9 cellular contexts compared by ENCODE assay signal in genomic region chr17:50297407-50297865, GRCh38. TPM values are rescaled to one million over a fixed set of nuclear protein-coding genes. Genes with fewer than 3 reads are reported as not detected.
DNase-seq lines count a peak whose midpoint lies in the region; ATAC-seq and TF ChIP-seq lines count a peak whose summit lies in the region.
"Had no signal": no experiment of that assay in that cellular context is flagged by ENCODE, and none has a peak within 500 bp of the region (broad histone marks: within the 10 kb centered on the region; RNA-seq: fewer than 3 reads in every experiment).

No MANE protein-coding gene starts in this region.

- peak overlapping the region; percentile 50 for H2AFZ ChIP-seq in HCT116 (ENCODE audit: low read depth, low read length, poor library complexity, severe bottlenecking)

- H3K27ac ChIP-seq in HCT116 (ENCODE audit: low read depth, low read length) = no peak overlapping the region
- no peak overlapping the region for H3K27ac ChIP-seq in mesendoderm (ENCODE audit: low read depth, low read length)

- no peak for TF ChIP-seq POLR2A in HCT116 (IDR thresholded peaks at IDR 0.05; ENCODE audit: borderline replicate concordance, extremely low read depth, insufficient read depth, insufficient read length)

- H3K4me2 ChIP-seq in HCT116 (ENCODE audit: low read length) (no peak overlapping the region), mesendoderm (ENCODE audit: low read length) (no peak overlapping the region)

- no peaks in the 10 kb centered on the region for H3K36me3 ChIP-seq in HCT116 (ENCODE audit: control insufficient read depth in 1 of 2, insufficient read depth in 2 of 2, low read length in 2 of 2)
- H3K36me3 ChIP-seq in mesendoderm (ENCODE audit: control insufficient read depth, insufficient read depth, low read length) = no peaks in the 10 kb centered on the region

- peak; percentile 99 for ATAC-seq in HCT116
- ATAC-seq in HG03342 (IDR thresholded peaks at IDR 0.05; ENCODE audit: unreplicated experiment) = no peak

- no peak overlapping the region for H3K56ac ChIP-seq in mesendoderm (ENCODE audit: low read length)

- no peak overlapping the region for H3K4me3 Mint-ChIP-seq in activated CD4-positive, alpha-beta memory T cell treated with anti-CD3 and anti-CD28 coated beads for 36 hours

- RAD21 ChIA-PET in HCT116 (lab: Charles Lee; ENCODE audit: low non-redundant PET in 1 of 2, low total read pairs in 2 of 2, uncharacterized antibody in 2 of 2, unreplicated experiment in 2 of 2) = interaction anchor here (1.2 to 3.9 kb wide), 5 partner anchors 17 to 128 kb away, joined by 4 to 28 read pairs (median 9); partner anchors contain the start of gene TMEM92 (in 1 of the 2)

- H3K27me3 Mint-ChIP-seq in activated CD4-positive, alpha-beta memory T cell treated with anti-CD3 and anti-CD28 coated beads for 36 hours = peaks cover 15% of the 10 kb centered on the region

- H3K4ac ChIP-seq in mesendoderm (ENCODE audit: low read depth, low read length) = no peak overlapping the region

- DNase-seq in C1 segment of cervical spinal cord (lab: John Stamatoyannopoulos, UW) = peak in 13 of 14 donors; percentile 2 to 52 (median 15)
- DNase-seq in HCT116 (ENCODE audit: low read depth, low spot score) = peak; percentile 80
- DNase-seq in NCI-H748 treated with DMSO at 0.1 percent for 48 hours (lab: John Stamatoyannopoulos, UW) = peak; percentile 47
- DNase-seq in activated CD4-positive, alpha-beta memory T cell treated with anti-CD3 and anti-CD28 coated beads for 36 hours = peak; percentile 90
- DNase-seq in ecto neural progenitor cell (ENCODE audit: low spot score) = peak; percentile 93
- DNase-seq in mesendoderm = peak; percentile 63
- DNase-seq in stimulated activated CD8-positive, alpha-beta memory T cell treated with anti-CD3 and anti-CD28 coated beads, Interleukin-2, amount 100 ng/mL, for 1 hour (ENCODE audit: low read depth in 2 of 2) = peak; percentile 54 to 65

- intact Hi-C loops in HCT116 (cut with micrococcal nuclease) = loop anchor here (1.0 to 2.0 kb wide), 5 partner anchors 24 to 203 kb away; partner anchors contain the start of gene RSAD1
- intact Hi-C loops in activated CD4-positive, alpha-beta memory T cell treated with anti-CD3 and anti-CD28 coated beads for 36 hours (cut with micrococcal nuclease) = loop anchor here (1.0 to 2.0 kb wide), 3 partner anchors 24 to 203 kb away; partner anchors contain the start of gene PDK2

- peak; percentile 74 to 99 (median 98) for TF ChIP-seq CTCF in HCT116 (IDR thresholded peaks at IDR 0.05 in 2 of 3, conservative IDR thresholded peaks at IDR 0.05 in 1 of 3; ENCODE audit: borderline replicate concordance in 1 of 3, insufficient read depth in 1 of 3, low read depth in 2 of 3, low read length in 2 of 3)

- POLR2A ChIA-PET in HCT116 (lab: Charles Lee) = interaction anchor here (0.7 to 1.4 kb wide), 4 partner anchors 95 to 569 kb away, joined by 3 to 5 read pairs (median 4); partner anchors contain the start of gene TOB1
- POLR2A ChIA-PET in activated CD4-positive, alpha-beta memory T cell treated with anti-CD3 and anti-CD28 coated beads for 36 hours (lab: Charles Lee) = interaction anchor here (1.2 kb wide), 1 partner anchor 9 kb away, joined by 3 read pairs; no protein-coding TSS in a partner anchor

- no peaks in the 10 kb centered on the region for H3K9me3 Mint-ChIP-seq in activated CD4-positive, alpha-beta memory T cell treated with anti-CD3 and anti-CD28 coated beads for 36 hours

- no CpG with 5 or more reads among the region's 7 CpGs for WGBS in mesendoderm (ENCODE audit: extremely low coverage, insufficient coverage, low lambda C conversion rate)

- no peak overlapping the region for H4K5ac ChIP-seq in mesendoderm (ENCODE audit: low read length)

- H3K18ac ChIP-seq in mesendoderm (ENCODE audit: low read length) = no peak overlapping the region

- H3K27ac Mint-ChIP-seq in activated CD4-positive, alpha-beta memory T cell treated with anti-CD3 and anti-CD28 coated beads for 36 hours = no peak overlapping the region

- no peak overlapping the region for H2BK5ac ChIP-seq in mesendoderm (ENCODE audit: low read length)

- H3K79me1 ChIP-seq in mesendoderm (ENCODE audit: low read length) = no peaks in the 10 kb centered on the region

- CTCF ChIA-PET in HCT116 (lab: Charles Lee) = interaction anchor here (0.6 to 14.3 kb wide), 13 partner anchors 24 to 300 kb away, joined by 3 to 243 read pairs (median 5); partner anchors contain the start of genes COL1A1, PDK2 and TMEM92
- CTCF ChIA-PET in activated CD4-positive, alpha-beta memory T cell treated with anti-CD3 and anti-CD28 coated beads for 36 hours (lab: Charles Lee) = interaction anchor here (0.7 to 14.7 kb wide), 33 partner anchors 8 to 269 kb away, joined by 3 to 254 read pairs (median 4); partner anchors contain the start of genes COL1A1, PDK2, SGCA and TMEM92

- no TSS peak for BruUV-seq in HCT116 (replicated peaks; lab: Mats Ljungman, UMichigan)

- H3K9ac ChIP-seq in HCT116 (ENCODE audit: low read length) = no peak overlapping the region
- no peak overlapping the region for H3K9ac ChIP-seq in mesendoderm (ENCODE audit: low read length)

- H3K23ac ChIP-seq in mesendoderm (ENCODE audit: low read length) = no peak overlapping the region

- H3K4me1 Mint-ChIP-seq in activated CD4-positive, alpha-beta memory T cell treated with anti-CD3 and anti-CD28 coated beads for 36 hours (ENCODE audit: low read depth) = peaks cover 8% of the 10 kb centered on the region

- H2BK120ac ChIP-seq in mesendoderm (ENCODE audit: low read depth, low read length) = no peak overlapping the region

- H3K79me2 ChIP-seq in HCT116 (ENCODE audit: insufficient read depth, low read length) (no peaks in the 10 kb centered on the region), mesendoderm (ENCODE audit: control insufficient read depth, insufficient read depth, low read length) (no peaks in the 10 kb centered on the region)

- no peaks in the 10 kb centered on the region for H3K9me2 ChIP-seq in HCT116 (ENCODE audit: insufficient read depth)

- H3K4me3 ChIP-seq in HCT116 (replicated peaks in 1 of 2; ENCODE audit: low read depth in 1 of 2, low read length in 2 of 2) (no peak overlapping the region), mesendoderm (ENCODE audit: low read length) (no peak overlapping the region)

- H4K8ac ChIP-seq in mesendoderm (ENCODE audit: low read depth, low read length) = no peak overlapping the region

- H4K20me1 ChIP-seq in HCT116 (ENCODE audit: insufficient read depth) = no peaks in the 10 kb centered on the region

- no peak overlapping the region for H2AK5ac ChIP-seq in mesendoderm (ENCODE audit: low read length)

- no peaks in the 10 kb centered on the region for H3K27me3 ChIP-seq in HCT116 (ENCODE audit: insufficient read depth, low read length)
- no peaks in the 10 kb centered on the region for H3K27me3 ChIP-seq in mesendoderm (ENCODE audit: insufficient read depth, low read length, poor library complexity)

- H3K9me3 ChIP-seq in HCT116 (ENCODE audit: control insufficient read depth in 1 of 2, insufficient read depth in 1 of 2, low read depth in 1 of 2, low read length in 2 of 2) = no peaks in the 10 kb centered on the region

- no peak overlapping the region for H2BK15ac ChIP-seq in mesendoderm (replicated peaks; ENCODE audit: low read depth)

- TF ChIP-seq RAD21 in HCT116 (IDR thresholded peaks at IDR 0.05; ENCODE audit: low read depth) = peak; percentile 100

- H3K4me1 ChIP-seq in HCT116 (ENCODE audit: control insufficient read depth in 1 of 2, insufficient read depth in 2 of 2, low read length in 2 of 2) (no peaks in the 10 kb centered on the region), mesendoderm (ENCODE audit: control insufficient read depth, low read depth, low read length) (no peaks in the 10 kb centered on the region)

- no peaks in the 10 kb centered on the region for H3K36me3 Mint-ChIP-seq in activated CD4-positive, alpha-beta memory T cell treated with anti-CD3 and anti-CD28 coated beads for 36 hours

TF ChIP-seq in HCT116, 20 proteins besides CTCF, POLR2A, EP300 and RAD21:
- no peak for TF ChIP-seq POLR2AphosphoS5 (IDR thresholded peaks at IDR 0.05; ENCODE audit: low read depth, low read length)
- TF ChIP-seq YY1 (IDR thresholded peaks at IDR 0.05; ENCODE audit: extremely low read depth, insufficient replicate concordance, low read depth, low read length) = peak; percentile 75

RNA-seq across cellular contexts. Expression of gene TMEM92, which starts 23.2 kb away (rescaled TPM):
- total RNA-seq in HCT116 (2021; ENCODE audit: unreplicated experiment) = 6.6 TPM
- 6.4 and 11.3 TPM in 2 replicates for polyA plus RNA-seq in HCT116 (2012)
- under 1 TPM in 1 of 2 experiments, not detected in 1; 0.07 TPM for total RNA-seq in activated CD4-positive, alpha-beta memory T cell treated with anti-CD3 and anti-CD28 coated beads for 36 hours
- 11.5 TPM for polyA plus RNA-seq in mesendoderm (2013, experiment 1 of 2)
- 10.9 TPM for polyA plus RNA-seq in mesendoderm (2013, experiment 2 of 2)
- total RNA-seq: temporal lobe had no signal

RNA-seq across cellular contexts. Expression of gene XYLT2, which starts 48.5 kb away (rescaled TPM):
- total RNA-seq in HCT116 (2021; ENCODE audit: unreplicated experiment) = 37.5 TPM
- polyA plus RNA-seq in HCT116 (2012) = 30.3 and 34.3 TPM in 2 replicates
- 10 to 100 TPM; 41.3 to 43.3 TPM for total RNA-seq in activated CD4-positive, alpha-beta memory T cell treated with anti-CD3 and anti-CD28 coated beads for 36 hours
- polyA plus RNA-seq in mesendoderm (2013, experiment 1 of 2) = 7.8 TPM
- 7.8 TPM for polyA plus RNA-seq in mesendoderm (2013, experiment 2 of 2)

Comparison
In these comparisons a context has a peak if more than half of its experiments do, and no peak if none do; other contexts are left out.
1. DNase-seq: peak in every context shown above with its lines; median percentile 93 in ecto neural progenitor cell; 90 in activated CD4-positive, alpha-beta memory T cell treated with anti-CD3 and anti-CD28 coated beads for 36 hours; 80 in HCT116; 63 in mesendoderm; 60 in stimulated activated CD8-positive, alpha-beta memory T cell treated with anti-CD3 and anti-CD28 coated beads, Interleukin-2, amount 100 ng/mL, for 1 hour; 47 in NCI-H748 treated with DMSO at 0.1 percent for 48 hours; 15 in C1 segment of cervical spinal cord.